ENCODE assay signal across 8 cellular contexts in the genomic region with DNA sequence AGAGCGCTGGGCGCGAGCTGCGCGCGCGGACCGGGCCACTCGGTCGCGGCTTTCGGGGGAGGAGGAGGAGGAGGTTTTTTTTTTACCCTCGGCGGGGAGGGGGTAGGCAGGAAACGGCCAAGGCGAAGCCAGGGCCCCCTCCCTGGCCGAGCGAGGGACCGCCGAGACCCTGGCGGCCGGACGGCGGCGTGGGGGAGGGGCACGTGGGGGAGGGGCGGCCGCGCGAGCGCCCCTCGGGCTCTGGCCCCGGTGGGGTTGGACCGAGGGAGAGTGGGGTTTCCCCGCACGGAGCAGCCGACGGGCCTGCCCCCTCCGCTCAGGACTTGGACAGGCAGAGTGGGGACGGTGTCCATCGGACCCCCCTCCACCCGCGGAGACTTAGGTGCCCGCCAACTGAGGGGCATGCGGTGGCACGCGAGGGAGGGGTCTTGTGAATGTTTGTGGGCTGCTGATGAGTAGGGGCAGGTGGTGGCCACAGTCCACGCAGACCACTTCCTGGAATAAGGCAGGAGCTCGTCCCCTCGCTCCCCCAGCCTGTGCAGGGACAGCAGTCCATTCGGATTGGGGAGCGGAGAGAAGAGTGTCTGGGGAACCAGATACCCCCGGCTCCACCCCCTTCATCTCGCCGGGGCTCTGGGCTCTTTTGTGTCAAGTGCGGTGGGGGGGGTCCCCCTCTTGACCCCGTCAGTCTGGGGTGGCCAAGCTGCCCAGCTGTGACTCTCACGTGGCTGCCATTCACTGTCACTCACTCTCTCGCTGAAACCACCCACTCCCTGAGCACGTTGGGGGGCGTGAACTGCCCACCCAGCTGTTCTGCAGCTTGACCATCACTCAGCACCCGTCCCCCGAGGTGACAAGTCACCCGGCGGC. TPM values are rescaled to one million over a fixed set of nuclear protein-coding genes. Genes with fewer than 3 reads are reported as not detected.
DNase-seq lines count a peak whose midpoint lies in the region; ATAC-seq and TF ChIP-seq lines count a peak whose summit lies in the region.

No MANE protein-coding gene starts in this region.

- H3K4me3 Mint-ChIP-seq in progenitor cell of endocrine pancreas (ENCODE audit: low read depth), result peak overlapping the region; percentile 59

- no peak for TF ChIP-seq CTCF in Peyer's patch (IDR thresholded peaks at IDR 0.05)
- no peak for TF ChIP-seq CTCF in progenitor cell of endocrine pancreas (IDR thresholded peaks at IDR 0.05; ENCODE audit: unreplicated experiment)

- peaks cover 3% of the 10 kb centered on the region for H3K36me3 Mint-ChIP-seq in progenitor cell of endocrine pancreas (ENCODE audit: insufficient read depth)

- H3K27me3 ChIP-seq in Peyer's patch, result no peaks in the 10 kb centered on the region

- ATAC-seq in HG02798 (IDR thresholded peaks at IDR 0.05; ENCODE audit: poor library complexity, unreplicated experiment), result peak; percentile 31
- ATAC-seq in Right ventricle myocardium superior (ENCODE audit: poor library complexity), result no peak
- no peak for ATAC-seq in GM19324 (IDR thresholded peaks at IDR 0.05; ENCODE audit: low FRiP score, unreplicated experiment)
- ATAC-seq in HG02840 (IDR thresholded peaks at IDR 0.05; ENCODE audit: low FRiP score, unreplicated experiment), result no peak

- H3K9me3 ChIP-seq in Peyer's patch, result no peaks in the 10 kb centered on the region

- no peaks in the 10 kb centered on the region for H3K27me3 Mint-ChIP-seq in progenitor cell of endocrine pancreas

- H3K9me3 Mint-ChIP-seq in progenitor cell of endocrine pancreas (ENCODE audit: low read depth), result no peaks in the 10 kb centered on the region

- H3K36me3 ChIP-seq in Peyer's patch, result peaks cover 0 to 7% (median 0%) of the 10 kb centered on the region in 3 donors

- peak overlapping the region; percentile 62 to 89 (median 82) for H3K4me3 ChIP-seq in Peyer's patch

- intact Hi-C loops in Right ventricle myocardium superior (cut with DNase I), result no loop called here

- H3K27ac Mint-ChIP-seq in progenitor cell of endocrine pancreas, result no peak overlapping the region

- peaks cover 0 to 70% (median 12%) of the 10 kb centered on the region in 4 donors for H3K4me1 ChIP-seq in Peyer's patch

- H3K4me1 Mint-ChIP-seq in progenitor cell of endocrine pancreas (ENCODE audit: low read depth), result peaks cover 3% of the 10 kb centered on the region

- H3K27ac ChIP-seq in Peyer's patch, result peak overlapping the region; percentile 89 to 96 (median 94)

- TF ChIP-seq POLR2A in Peyer's patch (IDR thresholded peaks at IDR 0.05), result no peak

- DNase-seq in D341Med (ENCODE audit: low spot score) (peak; percentile 47), Peyer's patch (peak; percentile 45 to 73 (median 62)), Right ventricle myocardium superior (peak; percentile 61), progenitor cell of endocrine pancreas (ENCODE audit: low spot score, unreplicated experiment) (peak; percentile 38)
- peak; percentile 18 for DNase-seq in activated gamma-delta T cell treated with anti-CD3 and anti-CD28 coated beads, Interleukin-2, amount 50 U/mL, for 16 hours (ENCODE audit: low read depth)

RNA-seq across cellular contexts. Expression of a gene that starts 3.0 kb away (rescaled TPM):
- total RNA-seq in Peyer's patch (10 to 100 TPM; 36.1 to 99.9 (median 45.1) TPM), Right ventricle myocardium superior (13.7 TPM), progenitor cell of endocrine pancreas (112 and 119 TPM in 2 replicates)

RNA-seq across cellular contexts. Expression of a gene that starts 27.8 kb away (rescaled TPM):
- total RNA-seq in Peyer's patch, result 1 to 10 TPM; 3.3 to 5.1 (median 4.2) TPM
- 24.2 TPM for total RNA-seq in Right ventricle myocardium superior
- total RNA-seq in progenitor cell of endocrine pancreas, result 16.3 and 18.2 TPM in 2 replicates

RNA-seq across cellular contexts. Expression of a gene that starts 28.2 kb away (rescaled TPM):
- 10 to 100 TPM; 28.6 to 75.8 (median 47.8) TPM for total RNA-seq in Peyer's patch
- total RNA-seq in Right ventricle myocardium superior, result 101 TPM
- total RNA-seq in progenitor cell of endocrine pancreas, result 63.4 and 70.0 TPM in 2 replicates

RNA-seq across cellular contexts. Expression of a gene that starts 30.5 kb away (rescaled TPM):
- total RNA-seq in Peyer's patch (1 to 10 TPM in 3 of 4 donors, not detected in 1; 1.2 to 5.1 (median 1.6) TPM), Right ventricle myocardium superior (0.78 TPM), progenitor cell of endocrine pancreas (1.8 and 2.3 TPM in 2 replicates)

RNA-seq across cellular contexts. Expression of a gene that starts 30.7 kb away (rescaled TPM):
- 10 to 100 TPM in 3 of 4 donors, 1 to 10 TPM in 1; 3.4 to 29.7 (median 12.9) TPM for total RNA-seq in Peyer's patch
- total RNA-seq in Right ventricle myocardium superior, result 32.4 TPM
- total RNA-seq in progenitor cell of endocrine pancreas, result 11.3 and 15.8 TPM in 2 replicates
